ENCODE assay signal across 8 cellular contexts in genomic region chr6:14743465-14744211, GRCh38.
A peak's percentile ranks its signal among the peaks of the same experiment; 100 is the strongest.
DNase-seq lines count a peak whose midpoint lies in the region; ATAC-seq, FAIRE-seq and TF ChIP-seq lines count a peak whose summit lies in the region.

No MANE protein-coding gene starts in this region.

- no peak for FAIRE-seq in frontal cortex (lab: Jason Lieb, UNC)

- H3K36me3 ChIP-seq in BJ (ENCODE audit: control insufficient read depth, insufficient read depth, low read length), result no peaks in the 10 kb centered on the region

- peaks cover 95% of the 10 kb centered on the region for H3K4me1 Mint-ChIP-seq in activated T-cell treated with anti-CD3 and anti-CD28 coated beads, Interleukin-2, amount 50 U/mL, for 72 hours (ENCODE audit: low read depth)

- H3K4me3 ChIP-seq in BJ (ENCODE audit: low read depth, low read length), result no peak overlapping the region

- peak overlapping the region; percentile 99 for H3K27ac Mint-ChIP-seq in activated T-cell treated with anti-CD3 and anti-CD28 coated beads, Interleukin-2, amount 50 U/mL, for 72 hours

- CTCF ChIA-PET in BJ (lab: Yijun Ruan, JAX), result no interaction called here

- H3K27me3 Mint-ChIP-seq in activated T-cell treated with anti-CD3 and anti-CD28 coated beads, Interleukin-2, amount 50 U/mL, for 72 hours (ENCODE audit: low read depth), result no peaks in the 10 kb centered on the region

- H3K36me3 Mint-ChIP-seq in activated T-cell treated with anti-CD3 and anti-CD28 coated beads, Interleukin-2, amount 50 U/mL, for 72 hours (ENCODE audit: insufficient read depth in 2 of 2), result peaks cover 14 to 25% of the 10 kb centered on the region in 2 donors

- POLR2A ChIA-PET in BJ (lab: Charles Lee), result no interaction called here

- DNase-seq in BJ (ENCODE audit: low read depth) (peak; percentile 99), NCI-H460 (ENCODE audit: extremely low read depth, low read depth) (peak; percentile 90), Right ventricle myocardium inferior (ENCODE audit: missing footprints) (no peak), frontal cortex (ENCODE audit: low spot score in 2 of 2) (no peak), SHP77 treated with DMSO at 0.1 percent for 48 hours (lab: John Stamatoyannopoulos, UW) (no peak)
- DNase-seq in activated T-cell treated with anti-CD3 and anti-CD28 coated beads, Interleukin-2, amount 50 U/mL, for 72 hours, result peak; percentile 85 to 94
- DNase-seq in stimulated activated CD4-positive, alpha-beta T cell treated with anti-CD3 and anti-CD28 coated beads, Interleukin-1b, Interleukin-23, amount 100 ng/mL, for 48 hours, result peak; percentile 94

- H3K9me3 Mint-ChIP-seq in activated T-cell treated with anti-CD3 and anti-CD28 coated beads, Interleukin-2, amount 50 U/mL, for 72 hours, result peaks cover 12 to 16% of the 10 kb centered on the region in 2 donors

- intact Hi-C loops in Right ventricle myocardium inferior (cut with DNase I), result no loop called here

- TF ChIP-seq CTCF in BJ (IDR thresholded peaks at IDR 0.05; ENCODE audit: insufficient read depth, low read depth, low read length), result no peak

- H3K4me3 Mint-ChIP-seq in activated T-cell treated with anti-CD3 and anti-CD28 coated beads, Interleukin-2, amount 50 U/mL, for 72 hours, result peak overlapping the region; percentile 62 to 84

- peak; percentile 89 to 91 for ATAC-seq in activated T-cell treated with anti-CD3 and anti-CD28 coated beads, Interleukin-2, amount 50 U/mL, for 72 hours (replicated peaks in 1 of 2)
- ATAC-seq in Right ventricle myocardium inferior (peak; percentile 46), GM18861 (IDR thresholded peaks at IDR 0.05; ENCODE audit: unreplicated experiment) (no peak)

- no peaks in the 10 kb centered on the region for H3K27me3 ChIP-seq in BJ (ENCODE audit: control insufficient read depth, insufficient read depth, low read length)

Comparison
In these comparisons a context has a peak if more than half of its experiments do, and no peak if none do; other contexts are left out.
1. DNase-seq: peak in BJ (single experiment), NCI-H460 (single experiment), activated T-cell treated with anti-CD3 and anti-CD28 coated beads, Interleukin-2, amount 50 U/mL, for 72 hours (2 of 2) and stimulated activated CD4-positive, alpha-beta T cell treated with anti-CD3 and anti-CD28 coated beads, Interleukin-1b, Interleukin-23, amount 100 ng/mL, for 48 hours (single experiment); none in Right ventricle myocardium inferior (single experiment), frontal cortex (0 of 2) and SHP77 treated with DMSO at 0.1 percent for 48 hours (single experiment).